Comparison of ENCODE assay signal across 1 cellular context in the genomic region with DNA sequence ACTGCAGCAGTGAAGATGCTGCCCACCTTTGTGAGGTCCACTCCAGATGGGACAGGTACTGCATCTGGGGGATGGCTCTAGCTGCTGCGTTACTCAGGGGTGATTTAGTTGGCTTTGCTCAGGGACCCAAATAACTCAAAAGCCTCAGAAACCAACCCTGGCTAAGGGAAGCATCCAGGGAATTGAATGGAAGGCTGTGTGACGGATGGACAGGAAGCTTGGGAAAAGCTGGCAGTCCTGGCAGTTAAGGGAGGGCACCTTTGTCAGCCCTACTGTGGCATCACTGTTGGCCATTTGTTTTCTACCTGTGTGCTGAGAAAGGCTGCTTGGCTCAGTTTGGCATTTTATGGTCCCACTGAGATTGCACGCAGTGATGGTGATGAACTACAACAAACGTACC.
TF ChIP-seq lines count a peak whose summit lies in the region.

No MANE protein-coding gene starts in this region.

TF ChIP-seq in WTC11, 78 proteins besides CTCF, POLR2A, EP300 and RAD21 (continued from another document):
- TF ChIP-seq, protein P1, sequence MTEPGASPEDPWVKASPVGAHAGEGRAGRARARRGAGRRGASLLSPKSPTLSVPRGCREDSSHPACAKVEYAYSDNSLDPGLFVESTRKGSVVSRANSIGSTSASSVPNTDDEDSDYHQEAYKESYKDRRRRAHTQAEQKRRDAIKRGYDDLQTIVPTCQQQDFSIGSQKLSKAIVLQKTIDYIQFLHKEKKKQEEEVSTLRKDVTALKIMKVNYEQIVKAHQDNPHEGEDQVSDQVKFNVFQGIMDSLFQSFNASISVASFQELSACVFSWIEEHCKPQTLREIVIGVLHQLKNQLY (CRISPR knock-in tag; IDR thresholded peaks at IDR 0.05): no peak
